Comparison of ENCODE assay signal across 15 cellular contexts in the genomic region with DNA sequence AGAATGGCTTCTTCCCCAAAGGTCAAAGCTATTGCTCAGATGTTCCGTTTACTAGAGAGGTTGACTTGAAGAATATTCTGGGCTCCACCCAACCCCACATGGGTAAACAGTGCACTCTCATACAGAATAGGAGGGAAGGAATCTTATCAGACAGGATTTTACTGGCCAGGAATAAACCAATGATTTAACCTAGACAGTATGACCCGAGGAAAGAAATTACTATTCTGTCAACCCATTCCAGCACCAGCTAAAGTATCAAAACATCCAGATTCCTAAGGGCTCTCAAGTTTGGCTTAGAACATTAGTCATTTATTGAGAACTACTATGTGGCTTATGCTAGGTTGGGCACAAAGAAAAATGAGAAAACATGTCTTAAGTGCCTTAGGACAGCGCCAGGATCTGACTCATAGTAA.
DNase-seq lines count a peak whose midpoint lies in the region; ATAC-seq and TF ChIP-seq lines count a peak whose summit lies in the region.
"Had no signal": no experiment of that assay in that cellular context is flagged by ENCODE, and none has a peak within 500 bp of the region (broad histone marks: within the 10 kb centered on the region; RNA-seq: fewer than 3 reads in every experiment).

No MANE protein-coding gene starts in this region.

- peak overlapping the region; percentile 69 for H3K27ac ChIP-seq in neutrophil
- H3K27ac ChIP-seq: BLaER1 had no signal

- H3K27me3 ChIP-seq in MG63 (no peaks in the 10 kb centered on the region), neutrophil (no peaks in the 10 kb centered on the region)
- H3K27me3 ChIP-seq: BLaER1 had no signal

- H3K4me3 ChIP-seq in MG63: no peak overlapping the region
- no peak overlapping the region for H3K4me3 ChIP-seq in fibroblast of mammary gland (ENCODE audit: control insufficient read depth, low read depth, low read length)
- H3K4me3 ChIP-seq in neutrophil (ENCODE audit: low read depth in 1 of 2, low read length in 1 of 2): no peak overlapping the region
- H3K4me3 ChIP-seq: BLaER1 had no signal

- ATAC-seq in HG03139 (IDR thresholded peaks at IDR 0.05; ENCODE audit: unreplicated experiment): no peak

- TF ChIP-seq CTCF in fibroblast of mammary gland (conservative IDR thresholded peaks at IDR 0.05; ENCODE audit: control insufficient read depth, insufficient read depth, low read depth, low read length): no peak
- TF ChIP-seq CTCF in neutrophil (IDR thresholded peaks at IDR 0.05): no peak

- no peaks in the 10 kb centered on the region for H3K36me3 ChIP-seq in MG63
- H3K36me3 ChIP-seq in neutrophil: no peaks in the 10 kb centered on the region
- H3K36me3 ChIP-seq: BLaER1 had no signal

- H3K9me3 ChIP-seq in MG63 (no peaks in the 10 kb centered on the region), neutrophil (no peaks in the 10 kb centered on the region)
- H3K9me3 ChIP-seq: BLaER1 had no signal

- DNase-seq in Daoy (ENCODE audit: low read depth): peak; percentile 12
- DNase-seq in MG63: peak; percentile 23
- DNase-seq in fibroblast of mammary gland (ENCODE audit: low read depth): peak; percentile 80
- no peak for DNase-seq in NCI-H69 (lab: John Stamatoyannopoulos, UW)
- no peak for DNase-seq in cerebellar nuclear complex (lab: John Stamatoyannopoulos, UW)
- no peak for DNase-seq in superior temporal gyrus (ENCODE audit: extremely low spot score)
- DNase-seq: activated CD8-positive, alpha-beta memory T cell treated with anti-CD3 and anti-CD28 coated beads, Interleukin-2, amount 50 U/mL, for 48 hours; naive B cell; NCI-H2081 treated with DMSO at 0.1 percent for 48 hours; retina; stimulated activated CD4-positive, alpha-beta T cell treated with anti-CD3 and anti-CD28 coated beads, Interleukin-4, amount 100 ng/mL, for 4 hours; stimulated activated naive CD4-positive, alpha-beta T cell had no signal

- peaks cover 48 to 52% of the 10 kb centered on the region in 2 experiments for H3K4me1 ChIP-seq in neutrophil (ENCODE audit: control insufficient read depth in 1 of 2, insufficient read depth in 1 of 2, low read depth in 1 of 2, low read length in 1 of 2)
- H3K4me1 ChIP-seq: BLaER1 had no signal

Comparison
In these comparisons a context has a peak if more than half of its experiments do, and no peak if none do; other contexts are left out.
1. DNase-seq: peak in Daoy (single experiment), MG63 (single experiment) and fibroblast of mammary gland (single experiment); none in NCI-H69 (single experiment), cerebellar nuclear complex (0 of 2) and superior temporal gyrus (single experiment).